In genomic region chr6:33623895-33624381, GRCh38 we compare ENCODE assay signal across 13 cellular contexts. TPM values are rescaled to one million over a fixed set of nuclear protein-coding genes. Genes with fewer than 3 reads are reported as not detected.
DNase-seq lines count a peak whose midpoint lies in the region; ATAC-seq and TF ChIP-seq lines count a peak whose summit lies in the region.
"Had no signal": no experiment of that assay in that cellular context is flagged by ENCODE, and none has a peak within 500 bp of the region (broad histone marks: within the 10 kb centered on the region; RNA-seq: fewer than 3 reads in every experiment).

No MANE protein-coding gene starts in this region.

- no peaks in the 10 kb centered on the region for H3K9me3 Mint-ChIP-seq in activated CD4-positive, alpha-beta T cell treated with anti-CD3 and anti-CD28 coated beads, Interleukin-2, amount 10 ng/mL, durations not matched to agents 7 days and 5 days
- H3K9me3 Mint-ChIP-seq in endothelial cell (ENCODE audit: unreplicated experiment) = no peaks in the 10 kb centered on the region
- no peaks in the 10 kb centered on the region for H3K9me3 Mint-ChIP-seq in stimulated activated naive CD8-positive, alpha-beta T cell treated with anti-CD3 and anti-CD28 coated beads, Interleukin-15, amount 100 ng/mL, for 72 hours

- peak overlapping the region; percentile 16 for H3K27ac Mint-ChIP-seq in activated CD4-positive, alpha-beta T cell treated with anti-CD3 and anti-CD28 coated beads, Interleukin-2, amount 10 ng/mL, durations not matched to agents 7 days and 5 days
- H3K27ac Mint-ChIP-seq in endothelial cell (ENCODE audit: unreplicated experiment) = peak overlapping the region; percentile 52
- peak overlapping the region; percentile 13 to 53 for H3K27ac Mint-ChIP-seq in stimulated activated naive CD8-positive, alpha-beta T cell treated with anti-CD3 and anti-CD28 coated beads, Interleukin-15, amount 100 ng/mL, for 72 hours

- CTCF ChIA-PET in activated CD4-positive, alpha-beta T cell treated with anti-CD3 and anti-CD28 coated beads, Interleukin-2, amount 10 ng/mL, durations not matched to agents 7 days and 5 days (lab: Charles Lee) = interaction anchor here (0.8 kb wide), 1 partner anchor 35 kb away, joined by 3 read pairs; no protein-coding TSS in a partner anchor

- TF ChIP-seq POLR2A in Peyer's patch (IDR thresholded peaks at IDR 0.05) = peak; percentile 39 to 47

- peaks cover 19% of the 10 kb centered on the region for H3K36me3 Mint-ChIP-seq in activated CD4-positive, alpha-beta T cell treated with anti-CD3 and anti-CD28 coated beads, Interleukin-2, amount 10 ng/mL, durations not matched to agents 7 days and 5 days (ENCODE audit: low read depth)
- H3K36me3 Mint-ChIP-seq in endothelial cell (ENCODE audit: low read depth, unreplicated experiment) = peaks cover 19% of the 10 kb centered on the region

- H3K36me3 ChIP-seq in Peyer's patch (peaks cover 0 to 3% (median 0%) of the 10 kb centered on the region in 3 donors), psoas muscle (ENCODE audit: insufficient read depth in 1 of 2, low read depth in 1 of 2) (no peaks in the 10 kb centered on the region)
- H3K36me3 ChIP-seq: SJCRH30 had no signal

- peak overlapping the region; percentile 91 for H3K4me3 Mint-ChIP-seq in activated CD4-positive, alpha-beta T cell treated with anti-CD3 and anti-CD28 coated beads, Interleukin-2, amount 10 ng/mL, durations not matched to agents 7 days and 5 days
- peak overlapping the region; percentile 93 for H3K4me3 Mint-ChIP-seq in endothelial cell (ENCODE audit: unreplicated experiment)
- peak overlapping the region; percentile 53 to 97 for H3K4me3 Mint-ChIP-seq in stimulated activated naive CD8-positive, alpha-beta T cell treated with anti-CD3 and anti-CD28 coated beads, Interleukin-15, amount 100 ng/mL, for 72 hours

- no peak for DNase-seq in activated CD4-positive, alpha-beta T cell treated with anti-CD3 and anti-CD28 coated beads, Interleukin-2, amount 10 ng/mL, durations not matched to agents 7 days and 5 days
- no peak for DNase-seq in activated CD4-positive, alpha-beta T cell treated with anti-CD3 and anti-CD28 coated beads, Interleukin-2, amount 50 U/mL, for 4 hours
- DNase-seq in Peyer's patch = peak in 1 of 3 donors; percentile 57
- DNase-seq in endothelial cell (ENCODE audit: low spot score) = no peak
- DNase-seq in stimulated activated naive CD8-positive, alpha-beta T cell treated with anti-CD3 and anti-CD28 coated beads, Interleukin-15, amount 100 ng/mL, for 72 hours = no peak
- no peak for DNase-seq in psoas muscle
- DNase-seq in hypothalamus (lab: John Stamatoyannopoulos, UW) = no peak
- DNase-seq: AML-193, cerebellar nuclear complex, NCI-H2107, SJCRH30 had no signal

- H3K27me3 Mint-ChIP-seq in activated CD4-positive, alpha-beta T cell treated with anti-CD3 and anti-CD28 coated beads, Interleukin-2, amount 10 ng/mL, durations not matched to agents 7 days and 5 days = no peaks in the 10 kb centered on the region
- H3K27me3 Mint-ChIP-seq in endothelial cell (ENCODE audit: unreplicated experiment) = peaks cover 20% of the 10 kb centered on the region
- H3K27me3 Mint-ChIP-seq in stimulated activated naive CD8-positive, alpha-beta T cell treated with anti-CD3 and anti-CD28 coated beads, Interleukin-15, amount 100 ng/mL, for 72 hours = no peaks in the 10 kb centered on the region

- intact Hi-C loops in psoas muscle (cut with DNase I) = no loop called here

- peak in 1 of 6 experiments; percentile 7 for TF ChIP-seq CTCF in Peyer's patch (IDR thresholded peaks at IDR 0.05)
- TF ChIP-seq CTCF in endothelial cell (IDR thresholded peaks at IDR 0.05; ENCODE audit: unreplicated experiment) = no peak
- no peak for TF ChIP-seq CTCF in psoas muscle (IDR thresholded peaks at IDR 0.05)

- POLR2A ChIA-PET in activated CD4-positive, alpha-beta T cell treated with anti-CD3 and anti-CD28 coated beads, Interleukin-2, amount 10 ng/mL, durations not matched to agents 7 days and 5 days (lab: Charles Lee) = no interaction called here

- H3K4me1 Mint-ChIP-seq in activated CD4-positive, alpha-beta T cell treated with anti-CD3 and anti-CD28 coated beads, Interleukin-2, amount 10 ng/mL, durations not matched to agents 7 days and 5 days = peaks cover 65% of the 10 kb centered on the region
- H3K4me1 Mint-ChIP-seq in endothelial cell (ENCODE audit: unreplicated experiment) = peaks cover 40% of the 10 kb centered on the region
- H3K4me1 Mint-ChIP-seq in stimulated activated naive CD8-positive, alpha-beta T cell treated with anti-CD3 and anti-CD28 coated beads, Interleukin-15, amount 100 ng/mL, for 72 hours = peaks cover 70% of the 10 kb centered on the region

- H3K4me1 ChIP-seq in Peyer's patch (peaks cover 0 to 69% (median 14%) of the 10 kb centered on the region in 4 donors), psoas muscle (peaks cover 3% of the 10 kb centered on the region)

- peak overlapping the region in 2 of 4 donors; percentile 4 to 78 for H3K4me3 ChIP-seq in Peyer's patch
- no peak overlapping the region for H3K4me3 ChIP-seq in psoas muscle
- H3K4me3 ChIP-seq: lung, SJCRH30 had no signal

- 84 to 95% (median 91%) methylated on average over 6 of the region's 6 CpGs for WGBS in psoas muscle, 3 donors

- H3K27ac ChIP-seq in Peyer's patch = peak overlapping the region in 3 of 4 donors; percentile 95 to 97 (median 95)
- no peak overlapping the region for H3K27ac ChIP-seq in psoas muscle
- H3K27ac ChIP-seq: SJCRH30 had no signal

- no peaks in the 10 kb centered on the region for H3K27me3 ChIP-seq in Peyer's patch
- peaks cover 0 to 19% (median 5%) of the 10 kb centered on the region in 3 donors for H3K27me3 ChIP-seq in psoas muscle (ENCODE audit: insufficient read depth in 3 of 3, low read length in 2 of 3)
- H3K27me3 ChIP-seq: SJCRH30 had no signal

- no peak for ATAC-seq in stimulated activated naive CD8-positive, alpha-beta T cell treated with anti-CD3 and anti-CD28 coated beads, Interleukin-15, amount 100 ng/mL, for 72 hours
- ATAC-seq in psoas muscle (no peak), GM18907 (IDR thresholded peaks at IDR 0.05; ENCODE audit: unreplicated experiment) (no peak)

- H3K9me3 ChIP-seq in Peyer's patch = no peaks in the 10 kb centered on the region
- no peaks in the 10 kb centered on the region for H3K9me3 ChIP-seq in psoas muscle
- H3K9me3 ChIP-seq: SJCRH30 had no signal

RNA-seq across cellular contexts. Expression of gene ITPR3, which starts 2.8 kb away (rescaled TPM):
- total RNA-seq in activated CD4-positive, alpha-beta T cell treated with anti-CD3 and anti-CD28 coated beads, Interleukin-2, amount 10 ng/mL, durations not matched to agents 7 days and 5 days = 10 to 100 TPM; 64.2 to 65.8 TPM
- total RNA-seq in Peyer's patch = 100 to 1,000 TPM; 139 to 250 (median 182) TPM
- 124 TPM for total RNA-seq in endothelial cell (ENCODE audit: unreplicated experiment)
- total RNA-seq in psoas muscle = 1 to 10 TPM; 3.1 to 7.4 (median 4.1) TPM
- polyA plus RNA-seq in psoas muscle = 1 to 10 TPM; 1.9 to 5.5 (median 2.2) TPM

RNA-seq across cellular contexts. Expression of gene BAK1, which starts 43.9 kb away (rescaled TPM):
- total RNA-seq in activated CD4-positive, alpha-beta T cell treated with anti-CD3 and anti-CD28 coated beads, Interleukin-2, amount 10 ng/mL, durations not matched to agents 7 days and 5 days = 10 to 100 TPM; 69.2 to 77.6 TPM
- total RNA-seq in Peyer's patch (10 to 100 TPM; 28.9 to 71.7 (median 66.3) TPM), endothelial cell (ENCODE audit: unreplicated experiment) (51.4 TPM), psoas muscle (10 to 100 TPM; 10.3 to 22.1 (median 17.6) TPM)
- polyA plus RNA-seq in psoas muscle = 10 to 100 TPM; 19.8 to 55.9 (median 55.0) TPM

Comparison
In these comparisons a context has a peak if more than half of its experiments do, and no peak if none do; other contexts are left out.
1. RNA of gene ITPR3, which starts 2.8 kb away (total RNA-seq): 139 to 250 TPM in Peyer's patch, 124 TPM in endothelial cell (single experiment) and 64.2 to 65.8 TPM in activated CD4-positive, alpha-beta T cell treated with anti-CD3 and anti-CD28 coated beads, Interleukin-2, amount 10 ng/mL, durations not matched to agents 7 days and 5 days; 3.1 to 7.4 TPM in psoas muscle; every median in the first group is over 4 times any median in the second.
2. Peak in every context shown above with its lines, with median percentiles within 50 percentile points of each other: H3K27ac Mint-ChIP-seq and H3K4me3 Mint-ChIP-seq.